1 cellular context compared by ENCODE assay signal in the genomic region with DNA sequence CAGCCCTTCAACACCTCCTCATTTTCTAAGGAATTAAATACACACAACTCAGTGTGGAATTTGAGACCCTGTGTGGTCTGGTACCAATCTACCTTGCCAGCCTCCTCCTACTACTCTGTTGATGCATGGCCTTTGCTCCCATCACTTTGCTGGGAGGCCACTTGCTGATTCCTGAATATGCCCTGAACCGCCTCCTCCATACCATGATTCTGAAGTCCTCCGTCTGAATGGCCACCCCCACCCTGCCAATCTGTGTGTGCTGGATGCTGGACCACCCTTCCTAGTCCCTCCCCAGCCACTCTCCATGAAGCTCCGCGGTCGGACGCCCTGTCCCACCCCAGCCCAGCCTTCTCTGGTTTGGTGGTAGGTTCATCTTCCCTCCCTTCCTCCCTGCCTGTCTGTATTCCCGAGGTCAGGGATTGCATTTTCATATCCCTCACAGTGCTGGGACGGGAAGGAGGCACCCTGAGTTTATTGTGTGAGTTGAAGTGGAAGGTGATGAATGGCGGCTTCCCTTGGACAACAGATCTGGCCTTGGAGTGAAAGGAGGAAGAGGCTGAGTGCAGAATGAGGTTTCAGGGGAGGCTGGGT.
TF ChIP-seq lines count a peak whose summit lies in the region.

No MANE protein-coding gene starts in this region.

TF ChIP-seq in H1, 55 proteins besides CTCF, POLR2A, EP300 and RAD21:
- TF ChIP-seq JUN (IDR thresholded peaks at IDR 0.05; ENCODE audit: low read depth, low read length) = no peak
- TF ChIP-seq, protein P1, sequence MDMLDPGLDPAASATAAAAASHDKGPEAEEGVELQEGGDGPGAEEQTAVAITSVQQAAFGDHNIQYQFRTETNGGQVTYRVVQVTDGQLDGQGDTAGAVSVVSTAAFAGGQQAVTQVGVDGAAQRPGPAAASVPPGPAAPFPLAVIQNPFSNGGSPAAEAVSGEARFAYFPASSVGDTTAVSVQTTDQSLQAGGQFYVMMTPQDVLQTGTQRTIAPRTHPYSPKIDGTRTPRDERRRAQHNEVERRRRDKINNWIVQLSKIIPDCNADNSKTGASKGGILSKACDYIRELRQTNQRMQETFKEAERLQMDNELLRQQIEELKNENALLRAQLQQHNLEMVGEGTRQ (IDR thresholded peaks at IDR 0.05; ENCODE audit: low read length) = no peak
- no peak for TF ChIP-seq TBP (IDR thresholded peaks at IDR 0.05; ENCODE audit: low read depth, low read length)
- no peak for TF ChIP-seq SIRT6 (IDR thresholded peaks at IDR 0.05; ENCODE audit: low read length)
- no peak for TF ChIP-seq SRF (IDR thresholded peaks at IDR 0.05; ENCODE audit: low read depth, low read length)
- TF ChIP-seq EZH2 (IDR thresholded peaks at IDR 0.05; ENCODE audit: low read depth, low read length, severe bottlenecking) = no peak
- no peak for TF ChIP-seq ZNF274 (IDR thresholded peaks at IDR 0.05; ENCODE audit: borderline replicate concordance, extremely low read depth, low read length)
- TF ChIP-seq RBBP5 (IDR thresholded peaks at IDR 0.05; ENCODE audit: borderline replicate concordance, low read depth, low read length) = no peak
- no peak for TF ChIP-seq SIX5 (IDR thresholded peaks at IDR 0.05; ENCODE audit: low read depth, low read length)
- no peak for TF ChIP-seq SUZ12 (IDR thresholded peaks at IDR 0.05; ENCODE audit: low read length)
- TF ChIP-seq, protein P2, sequence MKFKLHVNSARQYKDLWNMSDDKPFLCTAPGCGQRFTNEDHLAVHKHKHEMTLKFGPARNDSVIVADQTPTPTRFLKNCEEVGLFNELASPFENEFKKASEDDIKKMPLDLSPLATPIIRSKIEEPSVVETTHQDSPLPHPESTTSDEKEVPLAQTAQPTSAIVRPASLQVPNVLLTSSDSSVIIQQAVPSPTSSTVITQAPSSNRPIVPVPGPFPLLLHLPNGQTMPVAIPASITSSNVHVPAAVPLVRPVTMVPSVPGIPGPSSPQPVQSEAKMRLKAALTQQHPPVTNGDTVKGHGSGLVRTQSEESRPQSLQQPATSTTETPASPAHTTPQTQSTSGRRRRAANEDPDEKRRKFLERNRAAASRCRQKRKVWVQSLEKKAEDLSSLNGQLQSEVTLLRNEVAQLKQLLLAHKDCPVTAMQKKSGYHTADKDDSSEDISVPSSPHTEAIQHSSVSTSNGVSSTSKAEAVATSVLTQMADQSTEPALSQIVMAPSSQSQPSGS (IDR thresholded peaks at IDR 0.05; ENCODE audit: low read length) = no peak
- no peak for TF ChIP-seq ASH2L (IDR thresholded peaks at IDR 0.05; ENCODE audit: low read length)
- TF ChIP-seq, protein P3, sequence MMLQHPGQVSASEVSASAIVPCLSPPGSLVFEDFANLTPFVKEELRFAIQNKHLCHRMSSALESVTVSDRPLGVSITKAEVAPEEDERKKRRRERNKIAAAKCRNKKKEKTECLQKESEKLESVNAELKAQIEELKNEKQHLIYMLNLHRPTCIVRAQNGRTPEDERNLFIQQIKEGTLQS (IDR thresholded peaks at IDR 0.05; ENCODE audit: insufficient read depth, low read depth, low read length) = no peak
- no peak for TF ChIP-seq CREB1 (IDR thresholded peaks at IDR 0.05)
- no peak for TF ChIP-seq SP2 (IDR thresholded peaks at IDR 0.05; ENCODE audit: low read length)
- no peak for TF ChIP-seq EGR1 (IDR thresholded peaks at IDR 0.05; ENCODE audit: borderline replicate concordance, low read depth, low read length)
